ENCODE assay signal across 34 cellular contexts in genomic region chr12:95759039-95759438, GRCh38.
"Had no signal": no experiment of that assay in that cellular context is flagged by ENCODE, and none has a peak within 500 bp of the region (broad histone marks: within the 10 kb centered on the region; RNA-seq: fewer than 3 reads in every experiment).

No MANE protein-coding gene starts in this region.

- H3K27ac ChIP-seq: KMS-11 had no signal

- H3K27me3 ChIP-seq: MG63 had no signal

- DNase-seq: Karpas-422, Kasumi-1, MG63, MM.1S, MV-4-11, NCI-H1048, NCI-H1092, NCI-H1092 treated with DMSO at 0.1 percent for 48 hours, NCI-H1105, NCI-H1105 treated with DMSO at 0.1 percent for 48 hours, NCI-H1417, NCI-H1417 treated with DMSO at 0.1 percent for 48 hours, NCI-H1436, NCI-H1436 treated with DMSO at 0.1 percent for 48 hours, NCI-H146, NCI-H1694, NCI-H1694 treated with DMSO at 0.1 percent for 48 hours, NCI-H187, NCI-H187 treated with DMSO at 0.1 percent for 48 hours, NCI-H1930, NCI-H2029, NCI-H2029 treated with DMSO at 0.1 percent for 48 hours, NCI-H2081, NCI-H2081 treated with DMSO at 0.1 percent for 48 hours, NCI-H2107, NCI-H2171, NCI-H2171 treated with DMSO at 0.1 percent for 48 hours, NCI-H2227 treated with DMSO at 0.1 percent for 48 hours, NCI-H226, NCI-H345, NCI-H446, NCI-H446 treated with DMSO at 0.1 percent for 48 hours, NCI-H510A had no signal

- H3K9ac ChIP-seq: KMS-11 had no signal

- H3K4me3 ChIP-seq: MG63 had no signal
